ENCODE assay signal across 23 cellular contexts in genomic region chr1:214341459-214341858, GRCh38.
A peak's percentile ranks its signal among the peaks of the same experiment; 100 is the strongest.
DNase-seq lines count a peak whose midpoint lies in the region; ATAC-seq, FAIRE-seq and TF ChIP-seq lines count a peak whose summit lies in the region.
"Had no signal": no experiment of that assay in that cellular context is flagged by ENCODE, and none has a peak within 500 bp of the region (broad histone marks: within the 10 kb centered on the region; RNA-seq: fewer than 3 reads in every experiment).

No MANE protein-coding gene starts in this region.

- no peak overlapping the region for H2BK20ac ChIP-seq in H1 (ENCODE audit: low read length)

- no peak overlapping the region for H4K91ac ChIP-seq in H1 (replicated peaks; ENCODE audit: insufficient read length, low read length)

- TF ChIP-seq CTCF in Calu3 (IDR thresholded peaks at IDR 0.05; ENCODE audit: unreplicated experiment), result no peak
- no peak for TF ChIP-seq CTCF in astrocyte (IDR thresholded peaks at IDR 0.05; ENCODE audit: insufficient read depth, low read depth, low read length)
- TF ChIP-seq CTCF in H1 (IDR thresholded peaks at IDR 0.05; ENCODE audit: control extremely low read depth in 1 of 3, insufficient read depth in 1 of 3, low read depth in 1 of 3, low read length in 3 of 3), result no peak
- TF ChIP-seq CTCF in upper lobe of left lung (IDR thresholded peaks at IDR 0.05), result no peak
- no peak for TF ChIP-seq CTCF in ovary (IDR thresholded peaks at IDR 0.05)

- H2AK5ac ChIP-seq in H1 (ENCODE audit: low read depth, low read length), result peak overlapping the region; percentile 60; the same call in 1 of the 2 replicates

- H3K23me2 ChIP-seq in H1 (ENCODE audit: low read depth, low read length), result no peaks in the 10 kb centered on the region; the same call in 1 of the 2 replicates

- no peak overlapping the region for H3K4me2 ChIP-seq in astrocyte (ENCODE audit: low read length)
- no peak overlapping the region for H3K4me2 ChIP-seq in H1 (ENCODE audit: insufficient read depth in 1 of 2, low read depth in 2 of 2, low read length in 2 of 2)
- H3K4me2 ChIP-seq: A549; BLaER1 treated with 17β-estradiol and CSF1 and Interleukin-3, amounts not matched to agents 10 nM and 100 nM had no signal

- no peak overlapping the region for H4K8ac ChIP-seq in H1 (ENCODE audit: extremely low read depth, insufficient read depth, low read length)

- no peaks in the 10 kb centered on the region for H3K9me3 ChIP-seq in right cardiac atrium (ENCODE audit: control insufficient read depth, low read length)
- no peaks in the 10 kb centered on the region for H3K9me3 ChIP-seq in astrocyte (ENCODE audit: insufficient read depth, low read depth, low read length)
- peaks cover 0 to 2% of the 10 kb centered on the region in 2 experiments; a peak in 1 of 4 replicates for H3K9me3 ChIP-seq in H1 (ENCODE audit: insufficient read depth in 2 of 2, low read depth in 1 of 2, low read length in 1 of 2)
- H3K9me3 ChIP-seq in upper lobe of left lung, result no peaks in the 10 kb centered on the region
- no peaks in the 10 kb centered on the region for H3K9me3 ChIP-seq in ovary
- H3K9me3 ChIP-seq: A549, HAP-1 had no signal

- H3K9ac ChIP-seq in astrocyte (ENCODE audit: low read length), result no peak overlapping the region
- no peak overlapping the region for H3K9ac ChIP-seq in H1 (replicated peaks in 1 of 4; ENCODE audit: extremely low read depth in 1 of 4, low read depth in 3 of 4, low read length in 3 of 4)
- H3K9ac ChIP-seq: BLaER1 treated with 17β-estradiol and CSF1 and Interleukin-3, amounts not matched to agents 10 nM and 100 nM; GM23248 had no signal

- H2BK120ac ChIP-seq in H1 (replicated peaks; ENCODE audit: low read depth, low read length), result no peak overlapping the region

- peaks cover 19% of the 10 kb centered on the region for H3K36me3 ChIP-seq in astrocyte (ENCODE audit: insufficient read depth, low read length)
- H3K36me3 ChIP-seq in H1 (ENCODE audit: control insufficient read depth in 2 of 4, insufficient read depth in 4 of 4, low read length in 3 of 4), result peaks cover 0 to 10% (median 4%) of the 10 kb centered on the region in 4 experiments; a peak in 3 of 8 replicates
- peaks cover 0 to 4% (median 0%) of the 10 kb centered on the region in 4 donors for H3K36me3 ChIP-seq in upper lobe of left lung
- H3K36me3 ChIP-seq in ovary, result no peaks in the 10 kb centered on the region
- H3K36me3 ChIP-seq in H7 (replicated peaks; ENCODE audit: control insufficient read depth, insufficient read depth, low read length), result peaks cover 1% of the 10 kb centered on the region
- H3K36me3 ChIP-seq: BE2C, HAP-1 had no signal

- peak overlapping the region; percentile 20 for H3K27ac Mint-ChIP-seq in Calu3 (ENCODE audit: unreplicated experiment)
- H3K27ac Mint-ChIP-seq in astrocyte (ENCODE audit: unreplicated experiment), result peak overlapping the region; percentile 69
- H3K27ac Mint-ChIP-seq: CD4-positive, alpha-beta T cell had no signal

- no peaks in the 10 kb centered on the region for H3K79me2 ChIP-seq in astrocyte (ENCODE audit: insufficient read depth, low read length)
- no peaks in the 10 kb centered on the region for H3K79me2 ChIP-seq in H1 (ENCODE audit: control insufficient read depth in 1 of 2, insufficient read depth in 2 of 2, low read length in 2 of 2)

- no peak overlapping the region for H2AFZ ChIP-seq in astrocyte (ENCODE audit: low read depth, low read length)
- H2AFZ ChIP-seq in H1 (ENCODE audit: low read length), result no peak overlapping the region
- H2AFZ ChIP-seq: GM23248 had no signal

- DNase-seq in left ventricle myocardium superior, result no peak
- no peak for DNase-seq in right cardiac atrium
- no peak for DNase-seq in Calu3
- no peak for DNase-seq in astrocyte (ENCODE audit: low read depth)
- DNase-seq in H1 (ENCODE audit: low read depth in 1 of 2, low spot score in 2 of 2), result no peak
- no peak for DNase-seq in upper lobe of left lung
- DNase-seq in ovary, result no peak
- no peak for DNase-seq in H7
- DNase-seq: 8988T; ACHN; AML-193; BE2C; CD4-positive, alpha-beta T cell; CD8-positive, alpha-beta memory T cell; DMS153; DND-41 had no signal

- H3K4me3 ChIP-seq in right cardiac atrium (ENCODE audit: low read length) (no peak overlapping the region), astrocyte (ENCODE audit: insufficient read depth, low read depth, low read length) (no peak overlapping the region), H1 (ENCODE audit: extremely low read depth in 1 of 4, insufficient read depth in 2 of 4, low read depth in 3 of 4, low read length in 4 of 4) (no peak overlapping the region), upper lobe of left lung (no peak overlapping the region), ovary (no peak overlapping the region), H7 (ENCODE audit: insufficient read depth, low read depth, low read length) (no peak overlapping the region)
- H3K4me3 ChIP-seq: A549; BLaER1 treated with 17β-estradiol and CSF1 and Interleukin-3, amounts not matched to agents 10 nM and 100 nM; GM23248; HAP-1 had no signal

- H3K9me3 Mint-ChIP-seq in Calu3 (ENCODE audit: low read depth, unreplicated experiment), result peaks cover 4% of the 10 kb centered on the region
- no peaks in the 10 kb centered on the region for H3K9me3 Mint-ChIP-seq in astrocyte (ENCODE audit: unreplicated experiment)

- H3K79me1 ChIP-seq in H1 (ENCODE audit: low read depth, low read length), result no peaks in the 10 kb centered on the region

- no peak overlapping the region for H3K4me3 Mint-ChIP-seq in Calu3 (ENCODE audit: low read depth, unreplicated experiment)
- H3K4me3 Mint-ChIP-seq in astrocyte (ENCODE audit: unreplicated experiment), result peak overlapping the region; percentile 14
- H3K4me3 Mint-ChIP-seq: CD14-positive monocyte; CD4-positive, alpha-beta T cell; CD8-positive, alpha-beta memory T cell had no signal

- no peak overlapping the region for H3K14ac ChIP-seq in H1 (ENCODE audit: insufficient read length)

- POLR2A ChIA-PET in H1 (lab: Charles Lee; ENCODE audit: partially characterized antibody), result interaction anchor here (1.3 to 1.5 kb wide), 2 partner anchors 62 to 107 kb away, joined by 3 to 5 read pairs; no protein-coding TSS in a partner anchor

- CTCF ChIA-PET in Calu3 (lab: Charles Lee), result interaction anchor here (0.7 kb wide), 1 partner anchor 13 kb away, joined by 4 read pairs; no protein-coding TSS in a partner anchor
- CTCF ChIA-PET in H1 (lab: Charles Lee; ENCODE audit: partially characterized antibody), result interaction anchor here (0.7 to 19.1 kb wide), 10 partner anchors 8 to 286 kb away, joined by 3 to 610 read pairs (median 4); no protein-coding TSS in a partner anchor

- no peak overlapping the region for H2BK15ac ChIP-seq in H1 (ENCODE audit: low read length)

- H3K36me3 Mint-ChIP-seq in Calu3 (ENCODE audit: insufficient read depth, unreplicated experiment), result peaks cover 34% of the 10 kb centered on the region
- H3K36me3 Mint-ChIP-seq in astrocyte (ENCODE audit: low read depth, unreplicated experiment), result peaks cover 43% of the 10 kb centered on the region

- no peaks in the 10 kb centered on the region for H3K4me1 Mint-ChIP-seq in Calu3 (ENCODE audit: low read depth, unreplicated experiment)
- H3K4me1 Mint-ChIP-seq in astrocyte (ENCODE audit: low read depth, unreplicated experiment), result peaks cover 21% of the 10 kb centered on the region
- H3K4me1 Mint-ChIP-seq: CD14-positive monocyte; CD8-positive, alpha-beta memory T cell had no signal

- no peak for TF ChIP-seq EP300 in H1 (IDR thresholded peaks at IDR 0.05; ENCODE audit: borderline replicate concordance in 1 of 2, low read depth in 2 of 2, low read length in 2 of 2)
- no peak for TF ChIP-seq EP300 in upper lobe of left lung (IDR thresholded peaks at IDR 0.05)
- no peak for TF ChIP-seq EP300 in ovary (IDR thresholded peaks at IDR 0.05)

- TF ChIP-seq POLR2A in H1 (IDR thresholded peaks at IDR 0.05; ENCODE audit: control extremely low read depth in 1 of 2, low read depth in 2 of 2, low read length in 2 of 2) (no peak), upper lobe of left lung (IDR thresholded peaks at IDR 0.05) (no peak), ovary (IDR thresholded peaks at IDR 0.05) (no peak)

- no peak overlapping the region for H3K4ac ChIP-seq in H1 (replicated peaks; ENCODE audit: insufficient read length, low read depth, low read length)

- H4K5ac ChIP-seq in H1 (ENCODE audit: insufficient read length, low read depth, low read length), result no peak overlapping the region

- 79% methylated on average over 3 of the region's 3 CpGs for WGBS in right cardiac atrium
- 92% methylated on average over 3 of the region's 3 CpGs; no CpG with 5 or more reads in 1 of the 2 experiments for WGBS in H1 (ENCODE audit: extremely low coverage in 1 of 2, insufficient coverage in 1 of 2, insufficient read length in 1 of 2, insufficient replicate concordance in 2 of 2, low coverage in 1 of 2, low lambda C conversion rate in 2 of 2, missing lambda C conversion rate in 1 of 2), 2 experiments
- 90 to 98% methylated on average over 3 of the region's 3 CpGs for WGBS in upper lobe of left lung, 2 donors
- WGBS in ovary, 3 donors, result 87 to 93% (median 90%) methylated on average over 3 of the region's 3 CpGs

- H4K20me1 ChIP-seq in astrocyte (ENCODE audit: insufficient read depth, low read length) (no peaks in the 10 kb centered on the region), H1 (replicated peaks in 1 of 2; ENCODE audit: control insufficient read depth in 1 of 2, insufficient read depth in 2 of 2, low read length in 2 of 2) (no peaks in the 10 kb centered on the region)
- H4K20me1 ChIP-seq: BLaER1 treated with 17β-estradiol and CSF1 and Interleukin-3, amounts not matched to agents 10 nM and 100 nM had no signal

- H3K4me1 ChIP-seq in right cardiac atrium (ENCODE audit: control insufficient read depth, insufficient read depth, low read length) (peaks cover 3% of the 10 kb centered on the region), astrocyte (ENCODE audit: insufficient read depth, low read length) (peaks cover 4% of the 10 kb centered on the region), H1 (replicated peaks in 1 of 4; ENCODE audit: control insufficient read depth in 3 of 4, insufficient read depth in 4 of 4, low read length in 3 of 4) (peaks cover 0 to 8% (median 6%) of the 10 kb centered on the region in 4 experiments; a peak in 5 of 7 replicates), upper lobe of left lung (peaks cover 0 to 4% (median 0%) of the 10 kb centered on the region in 4 donors), ovary (ENCODE audit: insufficient read depth) (peaks cover 1% of the 10 kb centered on the region)
- H3K4me1 ChIP-seq: A549; BE2C; BLaER1 treated with 17β-estradiol and CSF1 and Interleukin-3, amounts not matched to agents 10 nM and 100 nM had no signal

- TF ChIP-seq RAD21 in H1 (IDR thresholded peaks at IDR 0.05 in 1 of 2, conservative IDR thresholded peaks at IDR 0.05 in 1 of 2; ENCODE audit: low read depth in 2 of 2, low read length in 2 of 2), result no peak

- no peak overlapping the region for H3K27ac ChIP-seq in right cardiac atrium (ENCODE audit: low read length)
- no peak overlapping the region for H3K27ac ChIP-seq in astrocyte (ENCODE audit: low read depth, low read length)
- H3K27ac ChIP-seq in H1 (ENCODE audit: low read depth, low read length), result no peak overlapping the region
- H3K27ac ChIP-seq in upper lobe of left lung, result no peak overlapping the region
- H3K27ac ChIP-seq in ovary, result no peak overlapping the region
- H3K27ac ChIP-seq: A549; BLaER1 treated with 17β-estradiol and CSF1 and Interleukin-3, amounts not matched to agents 10 nM and 100 nM; GM23248 had no signal

- no peak overlapping the region for H3K56ac ChIP-seq in H1 (replicated peaks; ENCODE audit: insufficient read length, low read depth, low read length)

- H3K18ac ChIP-seq in H1 (ENCODE audit: extremely low read depth, low read length), result no peak overlapping the region

- FAIRE-seq in astrocyte (lab: Jason Lieb, UNC) (no peak), H1 (lab: Jason Lieb, UNC) (no peak)
- FAIRE-seq: A549, G401.6, GM12892 had no signal

- H2BK12ac ChIP-seq in H1 (ENCODE audit: low read depth, low read length), result no peak overlapping the region; the same call in 1 of the 2 replicates

- no peak overlapping the region for H3K23ac ChIP-seq in H1 (ENCODE audit: insufficient read length)

- intact Hi-C loops in left ventricle myocardium superior (cut with micrococcal nuclease), result no loop called here
- intact Hi-C loops in right cardiac atrium (cut with DNase I), result no loop called here
- intact Hi-C loops in Calu3 (cut with micrococcal nuclease; ENCODE audit: unreplicated experiment), result no loop called here
- intact Hi-C loops in ovary (cut with DNase I), result loop anchor here in 1 of 4 donors (5.0 kb wide), 1 partner anchor 231 kb away; no protein-coding TSS in a partner anchor

- H2BK5ac ChIP-seq in H1 (ENCODE audit: low read depth, low read length), result no peak overlapping the region; the same call in 1 of the 2 replicates

- peak; percentile 16 for ATAC-seq in left ventricle myocardium superior
- no peak for ATAC-seq in right cardiac atrium
- no peak for ATAC-seq in upper lobe of left lung (ENCODE audit: low FRiP score in 2 of 2)
- ATAC-seq: A549 had no signal

- H3K27me3 ChIP-seq in right cardiac atrium (ENCODE audit: control insufficient read depth, insufficient read depth), result no peaks in the 10 kb centered on the region
- H3K27me3 ChIP-seq in astrocyte (ENCODE audit: insufficient read depth, low read length), result no peaks in the 10 kb centered on the region
- no peaks in the 10 kb centered on the region for H3K27me3 ChIP-seq in H1 (replicated peaks in 1 of 4; ENCODE audit: control insufficient read depth in 3 of 4, extremely low read depth in 1 of 4, insufficient read depth in 3 of 4, low read length in 3 of 4)
- H3K27me3 ChIP-seq in upper lobe of left lung, result no peaks in the 10 kb centered on the region
- H3K27me3 ChIP-seq in ovary, result no peaks in the 10 kb centered on the region
- H3K27me3 ChIP-seq in H7 (ENCODE audit: control insufficient read depth, insufficient read depth, low read length), result no peaks in the 10 kb centered on the region
- H3K27me3 ChIP-seq: BE2C; BLaER1 treated with 17β-estradiol and CSF1 and Interleukin-3, amounts not matched to agents 10 nM and 100 nM had no signal

- no TSS peak for BruUV-seq in Calu3 (replicated peaks; lab: Mats Ljungman, UMichigan)

- no peaks in the 10 kb centered on the region for H3K27me3 Mint-ChIP-seq in Calu3 (ENCODE audit: unreplicated experiment)
- H3K27me3 Mint-ChIP-seq in astrocyte (ENCODE audit: low read depth, unreplicated experiment), result no peaks in the 10 kb centered on the region
- H3K27me3 Mint-ChIP-seq: CD4-positive, alpha-beta T cell; CD8-positive, alpha-beta memory T cell had no signal
